Comparison of ENCODE assay signal across 18 cellular contexts in genomic region chr3:71030748-71031147, GRCh38.
DNase-seq lines count a peak whose midpoint lies in the region; ATAC-seq and TF ChIP-seq lines count a peak whose summit lies in the region.
"Had no signal": no experiment of that assay in that cellular context is flagged by ENCODE, and none has a peak within 500 bp of the region (broad histone marks: within the 10 kb centered on the region; RNA-seq: fewer than 3 reads in every experiment).

No MANE protein-coding gene starts in this region.

- peaks cover 0 to 29% (median 12%) of the 10 kb centered on the region in 4 donors for H3K36me3 ChIP-seq in esophagus muscularis mucosa

- no peak for TF ChIP-seq CTCF in activated CD8-positive, alpha-beta T cell treated with anti-CD3 and anti-CD28 coated beads for 36 hours (IDR thresholded peaks at IDR 0.05)
- TF ChIP-seq CTCF in esophagus muscularis mucosa (IDR thresholded peaks at IDR 0.05): no peak
- no peak for TF ChIP-seq CTCF in RWPE1 (conservative IDR thresholded peaks at IDR 0.05; ENCODE audit: low read depth)

- intact Hi-C loops in activated CD8-positive, alpha-beta T cell treated with anti-CD3 and anti-CD28 coated beads for 36 hours (cut with micrococcal nuclease): no loop called here
- intact Hi-C loops in esophagus muscularis mucosa (cut with DNase I) (no loop called here), Right ventricle myocardium inferior (cut with DNase I) (no loop called here)

- H3K27ac ChIP-seq in esophagus muscularis mucosa (replicated peaks in 1 of 4) (peak overlapping the region; percentile 66 to 77 (median 69)), RWPE1 (no peak overlapping the region)
- H3K27ac ChIP-seq: testis had no signal

- peaks cover 84% of the 10 kb centered on the region for H3K4me1 Mint-ChIP-seq in activated CD8-positive, alpha-beta T cell treated with anti-CD3 and anti-CD28 coated beads for 36 hours (ENCODE audit: low read depth)
- H3K4me1 Mint-ChIP-seq in activated CD8-positive, alpha-beta T cell treated with anti-CD3 and anti-CD28 coated beads, Interleukin-2, amount 10 ng/mL, durations not matched to agents 7 days and 5 days (ENCODE audit: low read depth): peaks cover 58% of the 10 kb centered on the region
- peaks cover 50 to 67% (median 53%) of the 10 kb centered on the region in 3 donors for H3K4me1 Mint-ChIP-seq in IgD-negative memory B cell
- peaks cover 57% of the 10 kb centered on the region for H3K4me1 Mint-ChIP-seq in stimulated activated effector memory CD8-positive, alpha-beta T cell treated with anti-CD3 and anti-CD28 coated beads, Interleukin-12 subunit alpha, Interleukin-12 subunit beta, amount 100 ng/mL, for 72 hours

- peak overlapping the region; percentile 91 for H3K27ac Mint-ChIP-seq in activated CD8-positive, alpha-beta T cell treated with anti-CD3 and anti-CD28 coated beads for 36 hours
- H3K27ac Mint-ChIP-seq in activated CD8-positive, alpha-beta T cell treated with anti-CD3 and anti-CD28 coated beads, Interleukin-2, amount 10 ng/mL, durations not matched to agents 7 days and 5 days: no peak overlapping the region
- peak overlapping the region; percentile 97 to 98 (median 98) for H3K27ac Mint-ChIP-seq in IgD-negative memory B cell
- H3K27ac Mint-ChIP-seq in stimulated activated effector memory CD8-positive, alpha-beta T cell treated with anti-CD3 and anti-CD28 coated beads, Interleukin-12 subunit alpha, Interleukin-12 subunit beta, amount 100 ng/mL, for 72 hours: peak overlapping the region; percentile 74

- no peaks in the 10 kb centered on the region for H3K9me3 ChIP-seq in esophagus muscularis mucosa
- H3K9me3 ChIP-seq: heart right ventricle, mucosa of descending colon, testis had no signal

- POLR2A ChIA-PET in activated CD8-positive, alpha-beta T cell treated with anti-CD3 and anti-CD28 coated beads for 36 hours (lab: Charles Lee): interaction anchor here (0.6 kb wide), 1 partner anchor 85 kb away, joined by 3 read pairs; no protein-coding TSS in a partner anchor
- POLR2A ChIA-PET in activated CD8-positive, alpha-beta T cell treated with anti-CD3 and anti-CD28 coated beads, Interleukin-2, amount 10 ng/mL, durations not matched to agents 7 days and 5 days (lab: Charles Lee): no interaction called here
- POLR2A ChIA-PET in RWPE1 (lab: Yijun Ruan, JAX; ENCODE audit: low non-redundant PET): no interaction called here

- 66% methylated on average over 5 of the region's 5 CpGs for WGBS in esophagus muscularis mucosa

- H3K9me3 Mint-ChIP-seq in activated CD8-positive, alpha-beta T cell treated with anti-CD3 and anti-CD28 coated beads for 36 hours: no peaks in the 10 kb centered on the region
- no peaks in the 10 kb centered on the region for H3K9me3 Mint-ChIP-seq in activated CD8-positive, alpha-beta T cell treated with anti-CD3 and anti-CD28 coated beads, Interleukin-2, amount 10 ng/mL, durations not matched to agents 7 days and 5 days (ENCODE audit: insufficient read depth)
- H3K9me3 Mint-ChIP-seq in IgD-negative memory B cell: no peaks in the 10 kb centered on the region
- H3K9me3 Mint-ChIP-seq in stimulated activated effector memory CD8-positive, alpha-beta T cell treated with anti-CD3 and anti-CD28 coated beads, Interleukin-12 subunit alpha, Interleukin-12 subunit beta, amount 100 ng/mL, for 72 hours: no peaks in the 10 kb centered on the region

- H3K27me3 ChIP-seq in esophagus muscularis mucosa: no peaks in the 10 kb centered on the region
- H3K27me3 ChIP-seq: heart right ventricle, testis had no signal

- TF ChIP-seq EP300 in esophagus muscularis mucosa (IDR thresholded peaks at IDR 0.05): no peak

- H3K36me3 Mint-ChIP-seq in activated CD8-positive, alpha-beta T cell treated with anti-CD3 and anti-CD28 coated beads for 36 hours (ENCODE audit: low read depth): peaks cover 78% of the 10 kb centered on the region
- peaks cover 71% of the 10 kb centered on the region for H3K36me3 Mint-ChIP-seq in activated CD8-positive, alpha-beta T cell treated with anti-CD3 and anti-CD28 coated beads, Interleukin-2, amount 10 ng/mL, durations not matched to agents 7 days and 5 days (ENCODE audit: low read depth)
- H3K36me3 Mint-ChIP-seq in IgD-negative memory B cell: peaks cover 8% of the 10 kb centered on the region
- H3K36me3 Mint-ChIP-seq in stimulated activated effector memory CD8-positive, alpha-beta T cell treated with anti-CD3 and anti-CD28 coated beads, Interleukin-12 subunit alpha, Interleukin-12 subunit beta, amount 100 ng/mL, for 72 hours: peaks cover 77% of the 10 kb centered on the region

- no peaks in the 10 kb centered on the region for H3K27me3 Mint-ChIP-seq in activated CD8-positive, alpha-beta T cell treated with anti-CD3 and anti-CD28 coated beads for 36 hours
- H3K27me3 Mint-ChIP-seq in activated CD8-positive, alpha-beta T cell treated with anti-CD3 and anti-CD28 coated beads, Interleukin-2, amount 10 ng/mL, durations not matched to agents 7 days and 5 days (ENCODE audit: low read depth): no peaks in the 10 kb centered on the region
- no peaks in the 10 kb centered on the region for H3K27me3 Mint-ChIP-seq in IgD-negative memory B cell

- CTCF ChIA-PET in activated CD8-positive, alpha-beta T cell treated with anti-CD3 and anti-CD28 coated beads for 36 hours (lab: Charles Lee): no interaction called here
- CTCF ChIA-PET in activated CD8-positive, alpha-beta T cell treated with anti-CD3 and anti-CD28 coated beads, Interleukin-2, amount 10 ng/mL, durations not matched to agents 7 days and 5 days (lab: Charles Lee): no interaction called here
- CTCF ChIA-PET in RWPE1 (lab: Yijun Ruan, JAX): interaction anchor here (0.6 kb wide), 1 partner anchor 713 kb away, joined by 3 read pairs; no protein-coding TSS in a partner anchor

- H3K4me3 ChIP-seq in esophagus muscularis mucosa: no peak overlapping the region
- H3K4me3 ChIP-seq: heart right ventricle, mucosa of descending colon, testis had no signal

- ATAC-seq in activated CD8-positive, alpha-beta T cell treated with anti-CD3 and anti-CD28 coated beads for 36 hours: peak; percentile 35
- no peak for ATAC-seq in activated CD8-positive, alpha-beta T cell treated with anti-CD3 and anti-CD28 coated beads, Interleukin-2, amount 10 ng/mL, durations not matched to agents 7 days and 5 days
- peak; percentile 77 for ATAC-seq in stimulated activated effector memory CD8-positive, alpha-beta T cell treated with anti-CD3 and anti-CD28 coated beads, Interleukin-12 subunit alpha, Interleukin-12 subunit beta, amount 100 ng/mL, for 72 hours
- no peak for ATAC-seq in Right ventricle myocardium inferior

- TF ChIP-seq POLR2A in esophagus muscularis mucosa (IDR thresholded peaks at IDR 0.05; ENCODE audit: low read depth): no peak

- H3K4me1 ChIP-seq in esophagus muscularis mucosa: peaks cover 72 to 97% (median 90%) of the 10 kb centered on the region in 4 donors
- H3K4me1 ChIP-seq: testis had no signal

- H3K4me3 Mint-ChIP-seq in activated CD8-positive, alpha-beta T cell treated with anti-CD3 and anti-CD28 coated beads for 36 hours: no peak overlapping the region
- no peak overlapping the region for H3K4me3 Mint-ChIP-seq in activated CD8-positive, alpha-beta T cell treated with anti-CD3 and anti-CD28 coated beads, Interleukin-2, amount 10 ng/mL, durations not matched to agents 7 days and 5 days
- peak overlapping the region in 3 of 4 donors; percentile 74 to 86 (median 78) for H3K4me3 Mint-ChIP-seq in IgD-negative memory B cell
- no peak overlapping the region for H3K4me3 Mint-ChIP-seq in stimulated activated effector memory CD8-positive, alpha-beta T cell treated with anti-CD3 and anti-CD28 coated beads, Interleukin-12 subunit alpha, Interleukin-12 subunit beta, amount 100 ng/mL, for 72 hours

- DNase-seq in activated CD8-positive, alpha-beta T cell treated with anti-CD3 and anti-CD28 coated beads for 36 hours: no peak
- DNase-seq in activated CD8-positive, alpha-beta T cell treated with anti-CD3 and anti-CD28 coated beads, Interleukin-2, amount 10 ng/mL, durations not matched to agents 7 days and 5 days: no peak
- DNase-seq in esophagus muscularis mucosa (ENCODE audit: extremely low spot score) (no peak), cerebellum (ENCODE audit: low spot score) (no peak), Right ventricle myocardium inferior (ENCODE audit: missing footprints) (no peak), RWPE1 (ENCODE audit: low spot score) (no peak)
- no peak for DNase-seq in stimulated activated effector memory CD8-positive, alpha-beta T cell treated with anti-CD3 and anti-CD28 coated beads, Interleukin-12 subunit alpha, Interleukin-12 subunit beta, amount 100 ng/mL, for 72 hours (ENCODE audit: low spot score in 2 of 2)
- DNase-seq: activated CD8-positive, alpha-beta memory T cell treated with anti-CD3 and anti-CD28 coated beads for 24 hours; erythroblast; heart right ventricle; Kasumi-1; kidney; mucosa of descending colon; NCI-H1417 treated with DMSO at 0.1 percent for 48 hours; posterior cingulate gyrus; stimulated activated CD4-positive, alpha-beta T cell treated with anti-CD3 and anti-CD28 coated beads, Interleukin-15, amount 100 ng/mL, for 24 hours; testis had no signal

Comparison
In these comparisons a context has a peak if more than half of its experiments do, and no peak if none do; other contexts are left out.
1. ATAC-seq: peak in activated CD8-positive, alpha-beta T cell treated with anti-CD3 and anti-CD28 coated beads for 36 hours (single experiment) and stimulated activated effector memory CD8-positive, alpha-beta T cell treated with anti-CD3 and anti-CD28 coated beads, Interleukin-12 subunit alpha, Interleukin-12 subunit beta, amount 100 ng/mL, for 72 hours (single experiment); none in activated CD8-positive, alpha-beta T cell treated with anti-CD3 and anti-CD28 coated beads, Interleukin-2, amount 10 ng/mL, durations not matched to agents 7 days and 5 days (single experiment) and Right ventricle myocardium inferior (single experiment).
2. H3K4me3 Mint-ChIP-seq: peak in IgD-negative memory B cell (3 of 4); none in activated CD8-positive, alpha-beta T cell treated with anti-CD3 and anti-CD28 coated beads for 36 hours (single experiment), activated CD8-positive, alpha-beta T cell treated with anti-CD3 and anti-CD28 coated beads, Interleukin-2, amount 10 ng/mL, durations not matched to agents 7 days and 5 days (single experiment) and stimulated activated effector memory CD8-positive, alpha-beta T cell treated with anti-CD3 and anti-CD28 coated beads, Interleukin-12 subunit alpha, Interleukin-12 subunit beta, amount 100 ng/mL, for 72 hours (single experiment).